In the genomic region with DNA sequence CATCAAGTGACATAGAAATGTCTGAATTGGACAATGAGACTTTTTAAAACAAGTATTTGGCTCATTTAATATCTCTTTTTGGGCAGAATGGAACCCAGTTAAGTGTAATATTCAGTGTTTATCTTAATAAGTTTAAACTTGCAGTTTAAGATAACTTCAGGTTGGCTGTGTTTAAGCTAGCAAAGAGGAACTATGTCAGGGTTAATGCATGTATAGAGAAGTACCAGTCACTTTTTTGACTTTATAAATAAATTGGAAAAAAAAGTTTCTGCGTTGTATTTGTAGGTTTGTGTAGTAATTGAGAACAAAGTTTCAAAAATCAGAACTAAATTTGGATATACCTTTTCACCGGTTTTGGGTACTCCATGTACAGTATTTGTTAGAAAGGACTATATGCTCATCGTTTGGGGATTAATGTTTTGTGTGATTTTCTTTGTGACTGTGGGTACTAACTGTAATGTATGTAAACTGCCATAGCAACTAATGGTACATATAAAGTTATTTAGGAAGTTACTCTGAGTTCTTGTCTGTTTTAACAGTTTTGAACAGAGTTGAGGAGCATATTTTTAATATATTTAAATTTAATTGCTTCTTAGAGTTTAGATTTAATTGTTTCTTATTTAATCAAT, we compare ENCODE assay signal across 19 cellular contexts. TPM values are rescaled to one million over a fixed set of nuclear protein-coding genes. Genes with fewer than 3 reads are reported as not detected.
DNase-seq lines count a peak whose midpoint lies in the region; ATAC-seq and TF ChIP-seq lines count a peak whose summit lies in the region.
"Had no signal": no experiment of that assay in that cellular context is flagged by ENCODE, and none has a peak within 500 bp of the region (broad histone marks: within the 10 kb centered on the region; RNA-seq: fewer than 3 reads in every experiment).

No MANE protein-coding gene starts in this region.

- CTCF ChIA-PET in activated CD8-positive, alpha-beta memory T cell treated with anti-CD3 and anti-CD28 coated beads, Interleukin-2, amount 10 ng/mL, durations not matched to agents 7 days and 5 days (lab: Charles Lee), result no interaction called here

- no peak overlapping the region for H3K27ac Mint-ChIP-seq in activated CD8-positive, alpha-beta memory T cell treated with anti-CD3 and anti-CD28 coated beads, Interleukin-2, amount 10 ng/mL, durations not matched to agents 7 days and 5 days

- H3K4me1 ChIP-seq in HUES48 (ENCODE audit: control insufficient read depth, insufficient read depth, low read length), result peaks cover 24% of the 10 kb centered on the region
- H3K4me1 ChIP-seq: colonic mucosa had no signal

- no peak overlapping the region for H3K27ac ChIP-seq in HUES48 (ENCODE audit: low read depth, low read length)
- H3K27ac ChIP-seq: BLaER1, colonic mucosa, thoracic aorta had no signal

- H3K36me3 Mint-ChIP-seq in activated CD8-positive, alpha-beta memory T cell treated with anti-CD3 and anti-CD28 coated beads, Interleukin-2, amount 10 ng/mL, durations not matched to agents 7 days and 5 days, result no peaks in the 10 kb centered on the region

- ATAC-seq in GM19452 (IDR thresholded peaks at IDR 0.05; ENCODE audit: unreplicated experiment) (no peak), GM19395 (IDR thresholded peaks at IDR 0.05; ENCODE audit: unreplicated experiment) (no peak)
- ATAC-seq in activated CD8-positive, alpha-beta memory T cell treated with anti-CD3 and anti-CD28 coated beads, Interleukin-2, amount 10 ng/mL, durations not matched to agents 7 days and 5 days, result no peak
- ATAC-seq: activated CD4-positive, CD25-positive, alpha-beta regulatory T cell treated with anti-CD3 and anti-CD28 coated beads, Interleukin-2, amount 50 U/mL, for 24 hours; right cardiac atrium had no signal

- TF ChIP-seq CTCF in astrocyte of the spinal cord (IDR thresholded peaks at IDR 0.05; ENCODE audit: low read depth, low read length) (no peak), foreskin fibroblast (IDR thresholded peaks at IDR 0.05; ENCODE audit: low read depth, low read length) (no peak), retinal pigment epithelial cell (conservative IDR thresholded peaks at IDR 0.05; ENCODE audit: low read depth, low read length) (no peak)

- H3K4me3 ChIP-seq in HUES48 (ENCODE audit: low read depth, low read length) (peak overlapping the region; percentile 75; the same call in 1 of the 2 replicates), astrocyte of the spinal cord (ENCODE audit: low read depth, low read length) (peak overlapping the region; percentile 89), foreskin fibroblast (ENCODE audit: low read depth in 1 of 2, low read length in 2 of 2) (peak overlapping the region; percentile 60 to 63), retinal pigment epithelial cell (ENCODE audit: low read length) (peak overlapping the region; percentile 94)
- H3K4me3 ChIP-seq: BLaER1, colonic mucosa, thoracic aorta had no signal

- no peak overlapping the region for H3K9ac ChIP-seq in HUES48 (ENCODE audit: low read depth, low read length)
- H3K9ac ChIP-seq: BLaER1 had no signal

- DNase-seq in astrocyte of the spinal cord (ENCODE audit: low read depth, low spot score), result no peak
- no peak for DNase-seq in foreskin fibroblast
- no peak for DNase-seq in retinal pigment epithelial cell (ENCODE audit: low read depth)
- DNase-seq in activated CD8-positive, alpha-beta memory T cell treated with anti-CD3 and anti-CD28 coated beads, Interleukin-2, amount 10 ng/mL, durations not matched to agents 7 days and 5 days, result no peak
- DNase-seq in midbrain (lab: John Stamatoyannopoulos, UW), result no peak
- DNase-seq: activated effector memory CD4-positive, alpha-beta T cell treated with anti-CD3 and anti-CD28 coated beads, Interleukin-2, amount 50 U/mL, for 16 hours; amygdala; colonic mucosa; foreskin melanocyte; NCI-H526; right cardiac atrium; stimulated activated CD4-positive, alpha-beta T cell treated with anti-CD3 and anti-CD28 coated beads, Interleukin-2, amount 100 ng/mL, for 48 hours; stimulated activated CD8-positive, alpha-beta memory T cell treated with anti-CD3 and anti-CD28 coated beads, Interleukin-4, amount 100 ng/mL, for 48 hours had no signal

- H3K36me3 ChIP-seq in HUES48 (ENCODE audit: control insufficient read depth, insufficient read depth, low read length), result peaks cover 46% of the 10 kb centered on the region
- H3K36me3 ChIP-seq: BLaER1, colonic mucosa, thoracic aorta had no signal

- no peaks in the 10 kb centered on the region for H3K9me3 ChIP-seq in HUES48 (ENCODE audit: control insufficient read depth, insufficient read depth, low read length)
- H3K9me3 ChIP-seq: BLaER1, colonic mucosa, thoracic aorta had no signal

- no peaks in the 10 kb centered on the region for H3K27me3 ChIP-seq in HUES48 (ENCODE audit: control insufficient read depth, insufficient read depth, low read length)

- H3K4me3 Mint-ChIP-seq in activated CD8-positive, alpha-beta memory T cell treated with anti-CD3 and anti-CD28 coated beads, Interleukin-2, amount 10 ng/mL, durations not matched to agents 7 days and 5 days, result no peak overlapping the region

- H3K4me1 Mint-ChIP-seq in activated CD8-positive, alpha-beta memory T cell treated with anti-CD3 and anti-CD28 coated beads, Interleukin-2, amount 10 ng/mL, durations not matched to agents 7 days and 5 days, result peaks cover 7% of the 10 kb centered on the region

- peaks cover 66% of the 10 kb centered on the region for H3K27me3 Mint-ChIP-seq in activated CD8-positive, alpha-beta memory T cell treated with anti-CD3 and anti-CD28 coated beads, Interleukin-2, amount 10 ng/mL, durations not matched to agents 7 days and 5 days

- H3K9me3 Mint-ChIP-seq in activated CD8-positive, alpha-beta memory T cell treated with anti-CD3 and anti-CD28 coated beads, Interleukin-2, amount 10 ng/mL, durations not matched to agents 7 days and 5 days (ENCODE audit: low read depth), result no peaks in the 10 kb centered on the region

- in situ Hi-C loops in astrocyte of the spinal cord (cut with HindIII; ENCODE audit: low sequenced_read_pairs), result no loop called here

RNA-seq across cellular contexts. Expression of gene HMGA2, which starts 4.5 kb away (rescaled TPM):
- total RNA-seq in activated CD8-positive, alpha-beta memory T cell treated with anti-CD3 and anti-CD28 coated beads, Interleukin-2, amount 10 ng/mL, durations not matched to agents 7 days and 5 days, result not detected
- total RNA-seq: right cardiac atrium had no signal
